Comparison of ENCODE assay signal across 39 cellular contexts in the genomic region with DNA sequence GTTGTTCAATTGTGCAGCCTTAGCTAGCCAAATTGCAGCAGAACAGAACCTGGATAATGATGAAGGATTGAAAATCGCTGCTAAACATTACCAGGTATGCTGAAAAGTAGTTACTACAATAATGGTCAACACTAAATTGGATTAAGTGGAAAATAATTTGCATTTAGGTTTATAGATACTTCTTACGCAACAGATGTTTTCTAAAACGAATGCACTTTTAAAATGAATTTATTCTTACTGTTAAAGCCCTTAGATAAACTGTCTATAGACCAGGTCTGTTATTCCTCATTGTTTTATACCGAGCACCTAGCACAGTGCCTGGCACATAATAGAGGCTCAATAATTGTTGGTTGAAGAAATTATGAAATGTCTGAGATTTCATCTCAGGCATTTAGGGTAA.
"Had no signal": no experiment of that assay in that cellular context is flagged by ENCODE, and none has a peak within 500 bp of the region (broad histone marks: within the 10 kb centered on the region; RNA-seq: fewer than 3 reads in every experiment).

No MANE protein-coding gene starts in this region.

- H3K4me3 ChIP-seq: adrenal gland, ascending aorta, body of pancreas, breast epithelium, cardiac muscle cell had no signal

- H3K27ac Mint-ChIP-seq: activated naive CD4-positive, alpha-beta T cell treated with anti-CD3 and anti-CD28 coated beads for 36 hours; activated naive CD4-positive, alpha-beta T cell treated with anti-CD3 and anti-CD28 coated beads, Interleukin-2, amount 10 ng/mL, durations not matched to agents 7 days and 5 days; activated naive CD4-positive, alpha-beta T cell treated with anti-CD3 and anti-CD28 coated beads, Interleukin-2, amount 50 U/mL, for 24 hours; activated naive CD4-positive, alpha-beta T cell treated with anti-CD3 and anti-CD28 coated beads, Interleukin-2, amount 50 U/mL, for 72 hours; activated naive CD8-positive, alpha-beta T cell; activated naive CD8-positive, alpha-beta T cell treated with anti-CD3 and anti-CD28 coated beads for 36 hours; activated naive CD8-positive, alpha-beta T cell treated with anti-CD3 and anti-CD28 coated beads, Interleukin-2, amount 50 U/mL, for 24 hours; activated T-cell treated with anti-CD3 and anti-CD28 coated beads, Interleukin-2, amount 50 U/mL, for 24 hours; activated T-helper 1 cell treated with anti-CD3 and anti-CD28 coated beads, Interleukin-12 subunit alpha, Interleukin-12 subunit beta, Interleukin-2, Interleukin-4 antibody, amounts not matched to agents 30 ng/mL and 10 ng/mL and 1 ng/mL, durations not matched to agents 14 hours and 24 hours and 36 hours; activated T-helper 17 cell treated with anti-CD3 and anti-CD28 coated beads, Interleukin-2, amount 50 U/mL, for 72 hours; activated T-helper 2 cell treated with anti-CD3 and anti-CD28 coated beads, Interferon-gamma antibody, Interleukin-2, Interleukin-4, amounts not matched to agents 10 μg/mL and 5 μg/mL and 100 μg/mL, durations not matched to agents 14 hours and 24 hours and 36 hours had no signal

- FAIRE-seq: astrocyte, bronchial epithelial cell had no signal

- H3K27me3 ChIP-seq: adrenal gland, ascending aorta, body of pancreas, brain microvascular endothelial cell, breast epithelium, cardiac muscle cell had no signal

- H3K27ac ChIP-seq: adrenal gland, ascending aorta, body of pancreas, brain microvascular endothelial cell, breast epithelium, cardiac muscle cell had no signal

- H3K4me1 Mint-ChIP-seq: activated naive CD4-positive, alpha-beta T cell treated with anti-CD3 and anti-CD28 coated beads, Interleukin-2, amount 10 ng/mL, durations not matched to agents 7 days and 5 days; activated naive CD8-positive, alpha-beta T cell treated with anti-CD3 and anti-CD28 coated beads, Interleukin-2, amount 50 U/mL, for 24 hours; brain had no signal

- DNase-seq: activated effector memory CD4-positive, alpha-beta T cell treated with anti-CD3 and anti-CD28 coated beads, Interleukin-2, amount 50 U/mL, for 16 hours; activated effector memory CD4-positive, alpha-beta T cell treated with Interleukin-2 at 50 U/mL for 16 hours; activated gamma-delta T cell; activated gamma-delta T cell treated with Interleukin-2 at 50 U/mL for 16 hours; activated naive CD4-positive, alpha-beta T cell; activated naive CD4-positive, alpha-beta T cell treated with anti-CD3 and anti-CD28 coated beads for 36 hours; activated naive CD4-positive, alpha-beta T cell treated with anti-CD3 and anti-CD28 coated beads, Interleukin-2, amount 10 ng/mL, durations not matched to agents 7 days and 5 days; activated naive CD4-positive, alpha-beta T cell treated with anti-CD3 and anti-CD28 coated beads, Interleukin-2, amount 50 U/mL, for 16 hours; activated naive CD4-positive, alpha-beta T cell treated with Interleukin-2 at 50 U/mL for 16 hours; activated naive CD8-positive, alpha-beta T cell treated with anti-CD3 and anti-CD28 coated beads for 36 hours; activated naive CD8-positive, alpha-beta T cell treated with anti-CD3 and anti-CD28 coated beads, Interleukin-2, amount 10 ng/mL, durations not matched to agents 7 days and 5 days; activated naive CD8-positive, alpha-beta T cell treated with anti-CD3 and anti-CD28 coated beads, Interleukin-2, amount 50 U/mL, for 24 hours; activated T-cell treated with anti-CD3 and anti-CD28 coated beads, Interleukin-2, amount 50 U/mL, for 24 hours; activated T-cell treated with anti-CD3 and anti-CD28 coated beads, Interleukin-2, amount 50 U/mL, for 4 hours; activated T-cell treated with anti-CD3 and anti-CD28 coated beads, Interleukin-2, amount 50 U/mL, for 48 hours; activated T-cell treated with anti-CD3 and anti-CD28 coated beads, Interleukin-2, amount 50 U/mL, for 72 hours; adrenal gland; amniotic stem cell; amygdala; anterior cingulate cortex; aorta; body of pancreas; brain microvascular endothelial cell; caudate nucleus; central memory CD4-positive, alpha-beta T cell; cerebellar nuclear complex had no signal

- H3K4me1 ChIP-seq: ascending aorta, body of pancreas, breast epithelium had no signal

- H3K9me3 Mint-ChIP-seq: activated naive CD4-positive, alpha-beta T cell treated with anti-CD3 and anti-CD28 coated beads for 36 hours; activated naive CD4-positive, alpha-beta T cell treated with anti-CD3 and anti-CD28 coated beads, Interleukin-2, amount 10 ng/mL, durations not matched to agents 7 days and 5 days; activated naive CD4-positive, alpha-beta T cell treated with anti-CD3 and anti-CD28 coated beads, Interleukin-2, amount 50 U/mL, for 24 hours; activated naive CD4-positive, alpha-beta T cell treated with anti-CD3 and anti-CD28 coated beads, Interleukin-2, amount 50 U/mL, for 72 hours; activated naive CD8-positive, alpha-beta T cell treated with anti-CD3 and anti-CD28 coated beads for 36 hours; activated naive CD8-positive, alpha-beta T cell treated with anti-CD3 and anti-CD28 coated beads, Interleukin-2, amount 10 ng/mL, durations not matched to agents 7 days and 5 days; activated naive CD8-positive, alpha-beta T cell treated with anti-CD3 and anti-CD28 coated beads, Interleukin-2, amount 50 U/mL, for 24 hours; activated T-cell treated with anti-CD3 and anti-CD28 coated beads, Interleukin-2, amount 50 U/mL, for 24 hours; activated T-cell treated with anti-CD3 and anti-CD28 coated beads, Interleukin-2, amount 50 U/mL, for 4 hours; activated T-cell treated with anti-CD3 and anti-CD28 coated beads, Interleukin-2, amount 50 U/mL, for 72 hours; activated T-helper 1 cell treated with anti-CD3 and anti-CD28 coated beads, Interleukin-12 subunit alpha, Interleukin-12 subunit beta, Interleukin-2, Interleukin-4 antibody, amounts not matched to agents 30 ng/mL and 10 ng/mL and 1 ng/mL, durations not matched to agents 14 hours and 24 hours and 36 hours; activated T-helper 17 cell treated with anti-CD3 and anti-CD28 coated beads, Interleukin-2, amount 50 U/mL, for 72 hours; activated T-helper 2 cell treated with anti-CD3 and anti-CD28 coated beads, Interferon-gamma antibody, Interleukin-2, Interleukin-4, amounts not matched to agents 10 μg/mL and 5 μg/mL and 100 μg/mL, durations not matched to agents 14 hours and 24 hours and 36 hours; brain; central memory CD8-positive, alpha-beta T cell had no signal

- H3K36me3 ChIP-seq: breast epithelium had no signal

- ATAC-seq: activated naive CD4-positive, alpha-beta T cell treated with anti-CD3 and anti-CD28 coated beads, Interleukin-2, amount 50 U/mL, for 72 hours; activated naive CD8-positive, alpha-beta T cell treated with anti-CD3 and anti-CD28 coated beads, Interleukin-2, amount 50 U/mL, for 24 hours; activated T-cell treated with anti-CD3 and anti-CD28 coated beads, Interleukin-2, amount 50 U/mL, for 4 hours; activated T-cell treated with anti-CD3 and anti-CD28 coated beads, Interleukin-2, amount 50 U/mL, for 72 hours; activated T-helper 17 cell treated with anti-CD3 and anti-CD28 coated beads, Interleukin-2, amount 50 U/mL, for 72 hours; body of pancreas had no signal

- H3K4me3 Mint-ChIP-seq: activated naive CD4-positive, alpha-beta T cell treated with anti-CD3 and anti-CD28 coated beads for 36 hours; activated naive CD4-positive, alpha-beta T cell treated with anti-CD3 and anti-CD28 coated beads, Interleukin-2, amount 10 ng/mL, durations not matched to agents 7 days and 5 days; activated naive CD4-positive, alpha-beta T cell treated with anti-CD3 and anti-CD28 coated beads, Interleukin-2, amount 50 U/mL, for 24 hours; activated naive CD8-positive, alpha-beta T cell; activated naive CD8-positive, alpha-beta T cell treated with anti-CD3 and anti-CD28 coated beads for 36 hours; activated naive CD8-positive, alpha-beta T cell treated with anti-CD3 and anti-CD28 coated beads, Interleukin-2, amount 10 ng/mL, durations not matched to agents 7 days and 5 days; activated naive CD8-positive, alpha-beta T cell treated with anti-CD3 and anti-CD28 coated beads, Interleukin-2, amount 50 U/mL, for 24 hours; activated T-cell treated with anti-CD3 and anti-CD28 coated beads, Interleukin-2, amount 50 U/mL, for 24 hours; activated T-cell treated with anti-CD3 and anti-CD28 coated beads, Interleukin-2, amount 50 U/mL, for 4 hours; activated T-cell treated with anti-CD3 and anti-CD28 coated beads, Interleukin-2, amount 50 U/mL, for 72 hours; activated T-helper 1 cell treated with anti-CD3 and anti-CD28 coated beads, Interleukin-12 subunit alpha, Interleukin-12 subunit beta, Interleukin-2, Interleukin-4 antibody, amounts not matched to agents 30 ng/mL and 10 ng/mL and 1 ng/mL, durations not matched to agents 14 hours and 24 hours and 36 hours; activated T-helper 17 cell treated with anti-CD3 and anti-CD28 coated beads, Interleukin-2, amount 50 U/mL, for 72 hours; brain; central memory CD8-positive, alpha-beta T cell had no signal

- H3K9me3 ChIP-seq: adrenal gland, ascending aorta, body of pancreas, breast epithelium had no signal

- H3K27me3 Mint-ChIP-seq: activated naive CD4-positive, alpha-beta T cell treated with anti-CD3 and anti-CD28 coated beads, Interleukin-2, amount 10 ng/mL, durations not matched to agents 7 days and 5 days; activated naive CD4-positive, alpha-beta T cell treated with anti-CD3 and anti-CD28 coated beads, Interleukin-2, amount 50 U/mL, for 24 hours; activated naive CD8-positive, alpha-beta T cell; activated naive CD8-positive, alpha-beta T cell treated with anti-CD3 and anti-CD28 coated beads for 36 hours; activated naive CD8-positive, alpha-beta T cell treated with anti-CD3 and anti-CD28 coated beads, Interleukin-2, amount 10 ng/mL, durations not matched to agents 7 days and 5 days; activated naive CD8-positive, alpha-beta T cell treated with anti-CD3 and anti-CD28 coated beads, Interleukin-2, amount 50 U/mL, for 24 hours; activated T-cell treated with anti-CD3 and anti-CD28 coated beads, Interleukin-2, amount 50 U/mL, for 24 hours; activated T-helper 17 cell treated with anti-CD3 and anti-CD28 coated beads, Interleukin-2, amount 50 U/mL, for 72 hours; brain; central memory CD8-positive, alpha-beta T cell had no signal
